ENCODE assay signal across 17 cellular contexts in genomic region chr9:17065062-17065461, GRCh38.
A peak's percentile ranks its signal among the peaks of the same experiment; 100 is the strongest.
DNase-seq lines count a peak whose midpoint lies in the region; TF ChIP-seq lines count a peak whose summit lies in the region.
"Had no signal": no experiment of that assay in that cellular context is flagged by ENCODE, and none has a peak within 500 bp of the region (broad histone marks: within the 10 kb centered on the region; RNA-seq: fewer than 3 reads in every experiment).

No MANE protein-coding gene starts in this region.

- H2AFZ ChIP-seq in osteoblast (ENCODE audit: low read length), result no peak overlapping the region

- H3K9me3 ChIP-seq in osteoblast (ENCODE audit: low read depth, low read length), result no peaks in the 10 kb centered on the region
- H3K9me3 ChIP-seq: heart right ventricle had no signal

- no peak overlapping the region for H3K4me2 ChIP-seq in osteoblast (ENCODE audit: insufficient read depth, low read length)

- H3K27ac ChIP-seq in osteoblast (ENCODE audit: low read depth, low read length), result no peak overlapping the region
- H3K27ac ChIP-seq: heart right ventricle had no signal

- no peaks in the 10 kb centered on the region for H4K20me1 ChIP-seq in osteoblast (ENCODE audit: insufficient read depth, low read length)

- DNase-seq in NCI-H345 (lab: John Stamatoyannopoulos, UW) (peak; percentile 11), NCI-H345 treated with DMSO at 0.1 percent for 48 hours (lab: John Stamatoyannopoulos, UW; ENCODE audit: unreplicated experiment) (no peak), NCI-H82 (lab: John Stamatoyannopoulos, UW) (peak; percentile 82), epithelial cell of esophagus (ENCODE audit: low read depth) (peak; percentile 5), smooth muscle cell of the brain vasculature (ENCODE audit: low read depth, low spot score) (peak; percentile 6), osteoblast (ENCODE audit: insufficient read length, low spot score, missing footprints) (no peak), NCI-H1694 (lab: John Stamatoyannopoulos, UW) (no peak), SW480 (ENCODE audit: low spot score) (no peak)
- DNase-seq: activated CD4-positive, alpha-beta T cell treated with anti-CD3 and anti-CD28 coated beads, Interleukin-2, amount 50 U/mL, for 1 hour; activated naive CD4-positive, alpha-beta T cell treated with anti-CD3 and anti-CD28 coated beads, Interleukin-2, amount 10 ng/mL, durations not matched to agents 7 days and 5 days; heart right ventricle; Kasumi-1; NCI-H1417 treated with DMSO at 0.1 percent for 48 hours; NCI-H526; stimulated activated naive CD4-positive, alpha-beta T cell treated with Interleukin-2 at 50 U/mL for 16 hours; SW 1271; trophoblast cell had no signal

- H3K79me2 ChIP-seq in osteoblast (ENCODE audit: insufficient read depth, low read length), result no peaks in the 10 kb centered on the region

- H3K36me3 ChIP-seq in osteoblast (ENCODE audit: insufficient read depth, low read length), result no peaks in the 10 kb centered on the region
- H3K36me3 ChIP-seq: heart right ventricle had no signal

- H3K4me3 ChIP-seq in epithelial cell of esophagus (ENCODE audit: low read length), result no peak overlapping the region
- H3K4me3 ChIP-seq in osteoblast (ENCODE audit: insufficient read depth, low read length), result no peak overlapping the region
- H3K4me3 ChIP-seq: heart right ventricle had no signal

- no peak for TF ChIP-seq CTCF in epithelial cell of esophagus (IDR thresholded peaks at IDR 0.05; ENCODE audit: insufficient read depth, low read depth, low read length, missing control alignments)
- no peak for TF ChIP-seq CTCF in osteoblast (IDR thresholded peaks at IDR 0.05; ENCODE audit: extremely low read depth, low read depth, low read length)

- H3K4me1 ChIP-seq in osteoblast (ENCODE audit: insufficient read depth, low read length), result peaks cover 4% of the 10 kb centered on the region
- H3K4me1 ChIP-seq: heart right ventricle had no signal

- H3K27me3 ChIP-seq in osteoblast (ENCODE audit: insufficient read depth, low read length), result no peaks in the 10 kb centered on the region
- H3K27me3 ChIP-seq: heart right ventricle had no signal

Comparison
In these comparisons a context has a peak if more than half of its experiments do, and no peak if none do; other contexts are left out.
1. DNase-seq: peak in NCI-H345 (single experiment), NCI-H82 (single experiment), epithelial cell of esophagus (single experiment) and smooth muscle cell of the brain vasculature (single experiment); none in NCI-H345 treated with DMSO at 0.1 percent for 48 hours (single experiment), osteoblast (single experiment), NCI-H1694 (single experiment) and SW480 (single experiment).